In the genomic region with DNA sequence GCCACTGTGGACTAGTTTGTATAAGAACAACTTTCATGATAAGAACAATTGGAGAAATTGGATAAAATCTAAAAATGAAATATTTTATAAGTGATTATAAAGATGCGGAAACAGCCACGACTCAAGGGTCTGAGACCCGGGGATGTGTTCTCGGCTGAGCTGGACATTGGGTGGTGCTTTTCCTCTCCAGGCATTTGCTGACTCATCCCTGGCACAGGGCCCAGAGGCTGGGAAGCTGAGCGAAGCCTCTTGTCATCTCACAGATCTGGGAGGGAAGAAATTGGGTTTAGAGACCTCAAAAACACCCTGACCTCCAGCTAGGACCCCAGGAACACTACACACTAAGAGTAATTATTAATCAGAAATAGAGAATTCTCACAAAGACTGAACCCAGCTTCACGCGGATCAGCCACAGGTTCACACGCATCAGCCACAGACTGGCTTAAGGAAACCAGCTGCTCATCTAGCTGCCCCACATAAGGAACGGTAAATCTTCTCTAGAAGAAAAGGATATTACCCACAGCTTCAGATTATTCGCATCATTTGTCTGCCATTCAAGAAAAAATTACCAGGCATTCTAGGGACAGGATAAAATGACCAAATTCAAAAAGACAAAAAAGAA, we compare ENCODE assay signal across 9 cellular contexts. TPM values are rescaled to one million over a fixed set of nuclear protein-coding genes. Genes with fewer than 3 reads are reported as not detected.
DNase-seq lines count a peak whose midpoint lies in the region; ATAC-seq and TF ChIP-seq lines count a peak whose summit lies in the region.
"Had no signal": no experiment of that assay in that cellular context is flagged by ENCODE, and none has a peak within 500 bp of the region (broad histone marks: within the 10 kb centered on the region; RNA-seq: fewer than 3 reads in every experiment).

No MANE protein-coding gene starts in this region.

- intact Hi-C loops in Right ventricle myocardium superior (cut with DNase I): no loop called here
- intact Hi-C loops in stomach (cut with DNase I; ENCODE audit: low total_unique reads): no loop called here
- intact Hi-C loops in CD14-positive monocyte (cut with micrococcal nuclease): no loop called here

- TF ChIP-seq POLR2A in stomach (IDR thresholded peaks at IDR 0.05): no peak

- H3K9me3 Mint-ChIP-seq in CD14-positive monocyte: peaks cover 0 to 19% (median 9%) of the 10 kb centered on the region in 7 donors

- H3K9me3 ChIP-seq in HEK293 (ENCODE audit: control insufficient read depth, insufficient read depth, low read depth, low read length) (no peaks in the 10 kb centered on the region), stomach (peaks cover 0 to 14% (median 12%) of the 10 kb centered on the region in 4 donors), T-helper 17 cell (ENCODE audit: control insufficient read depth, low read length, poor library complexity, severe bottlenecking) (peaks cover 4% of the 10 kb centered on the region)

- H3K27ac Mint-ChIP-seq in CD14-positive monocyte (no peak overlapping the region), T-helper 17 cell (no peak overlapping the region)

- DNase-seq in Right ventricle myocardium superior (peak; percentile 90), stomach (peak; percentile 40), CD14-positive monocyte (ENCODE audit: low spot score) (no peak), occipital lobe (lab: John Stamatoyannopoulos, UW) (no peak), T-helper 17 cell (no peak), activated T-cell treated with anti-CD3 and anti-CD28 coated beads for 4 hours (no peak)
- DNase-seq: activated naive CD4-positive, alpha-beta T cell had no signal

- H3K4me3 ChIP-seq in HEK293 (ENCODE audit: low read depth, low read length): no peak overlapping the region
- no peak overlapping the region for H3K4me3 ChIP-seq in stomach

- H3K4me1 Mint-ChIP-seq in CD14-positive monocyte (peaks cover 7% of the 10 kb centered on the region), T-helper 17 cell (peaks cover 2% of the 10 kb centered on the region)

- TF ChIP-seq CTCF in HEK293 (tag by site-specific recombination; IDR thresholded peaks at IDR 0.05): no peak
- TF ChIP-seq CTCF in stomach (IDR thresholded peaks at IDR 0.05): no peak
- TF ChIP-seq CTCF in CD14-positive monocyte (IDR thresholded peaks at IDR 0.05): no peak

- ATAC-seq in SK-N-SH treated with all-trans-retinoic acid at 6 μM for 48 hours: 0 out of 3 replicates have a peak, but pooled peaks have one; percentile 31
- ATAC-seq in Right ventricle myocardium superior (ENCODE audit: poor library complexity): peak; percentile 39
- ATAC-seq in T-helper 17 cell: no peak

- CTCF ChIA-PET in HEK293 (lab: Yijun Ruan, JAX): interaction anchor here (1.2 kb wide), 1 partner anchor 265 kb away, joined by 3 read pairs; no protein-coding TSS in a partner anchor

- H3K27me3 Mint-ChIP-seq in CD14-positive monocyte (ENCODE audit: low read depth in 3 of 3) (peaks cover 13 to 40% (median 32%) of the 10 kb centered on the region in 3 donors), T-helper 17 cell (peaks cover 36% of the 10 kb centered on the region)

- H3K4me1 ChIP-seq in HEK293 (ENCODE audit: control insufficient read depth, insufficient read depth, low read length) (no peaks in the 10 kb centered on the region), stomach (no peaks in the 10 kb centered on the region)

- POLR2A ChIA-PET in HEK293 (lab: Yijun Ruan, JAX): no interaction called here

- H3K36me3 Mint-ChIP-seq in CD14-positive monocyte (no peaks in the 10 kb centered on the region), T-helper 17 cell (ENCODE audit: low read depth) (peaks cover 6% of the 10 kb centered on the region)

- no peak for TF ChIP-seq EP300 in stomach (IDR thresholded peaks at IDR 0.05)

- no peak overlapping the region for H3K4me3 Mint-ChIP-seq in CD14-positive monocyte
- no peak overlapping the region for H3K4me3 Mint-ChIP-seq in T-helper 17 cell

- peaks cover 0 to 39% (median 23%) of the 10 kb centered on the region in 3 donors for H3K27me3 ChIP-seq in stomach

- no peaks in the 10 kb centered on the region for H3K36me3 ChIP-seq in HEK293 (ENCODE audit: control insufficient read depth in 2 of 2, insufficient read depth in 1 of 2, low read length in 2 of 2)
- H3K36me3 ChIP-seq in stomach: no peaks in the 10 kb centered on the region

- H3K27ac ChIP-seq in HEK293 (ENCODE audit: extremely low read depth, low read depth, low read length) (no peak overlapping the region), stomach (no peak overlapping the region)

- 66 to 81% (median 77%) methylated on average over 10 of the region's 10 CpGs for WGBS in stomach, 5 donors

TF ChIP-seq in HEK293, 187 proteins besides CTCF, POLR2A, EP300 and RAD21 (continues in another document):
- TF ChIP-seq EGR2 (tag by site-specific recombination; IDR thresholded peaks at IDR 0.05; ENCODE audit: low read depth) (no peak), ZFP37 (tag by site-specific recombination; IDR thresholded peaks at IDR 0.05) (0 out of 2 replicates have a peak, but pooled peaks have one; percentile 35), ZNF138 (tag by site-specific recombination; IDR thresholded peaks at IDR 0.05; ENCODE audit: borderline replicate concordance) (no peak), ZNF335 (tag by site-specific recombination; conservative IDR thresholded peaks at IDR 0.05) (no peak), ZNF354C (tag by site-specific recombination; IDR thresholded peaks at IDR 0.05; ENCODE audit: borderline replicate concordance, low read depth) (no peak), ZNF350 (tag by site-specific recombination; IDR thresholded peaks at IDR 0.05) (no peak), SP2 (tag by site-specific recombination; IDR thresholded peaks at IDR 0.05) (no peak), KLF10 (tag by site-specific recombination; IDR thresholded peaks at IDR 0.05) (no peak), FEZF1 (tag by site-specific recombination; IDR thresholded peaks at IDR 0.05) (0 out of 2 replicates have a peak, but pooled peaks have one; percentile 26), HOXC10 (CRISPR knock-in tag; IDR thresholded peaks at IDR 0.05) (no peak), ZBTB17 (tag by site-specific recombination; IDR thresholded peaks at IDR 0.05) (0 out of 2 replicates have a peak, but pooled peaks have one; percentile 21)

TF ChIP-seq in SK-N-SH treated with all-trans-retinoic acid at 6 μM for 48 hours, 23 proteins besides CTCF, POLR2A, EP300 and RAD21 (continues in another document):
- no peak for TF ChIP-seq ZC3H10 (CRISPR knock-in tag; IDR thresholded peaks at IDR 0.05)
- TF ChIP-seq SNAI2 (CRISPR knock-in tag; IDR thresholded peaks at IDR 0.05): no peak
- TF ChIP-seq GLIS3 (CRISPR knock-in tag; IDR thresholded peaks at IDR 0.05): no peak
- no peak for TF ChIP-seq ZNF8 (CRISPR knock-in tag; IDR thresholded peaks at IDR 0.05)
- no peak for TF ChIP-seq CSDC2 (CRISPR knock-in tag; IDR thresholded peaks at IDR 0.05)
- no peak for TF ChIP-seq ESRRG (CRISPR knock-in tag; IDR thresholded peaks at IDR 0.05)
- TF ChIP-seq, protein P1, sequence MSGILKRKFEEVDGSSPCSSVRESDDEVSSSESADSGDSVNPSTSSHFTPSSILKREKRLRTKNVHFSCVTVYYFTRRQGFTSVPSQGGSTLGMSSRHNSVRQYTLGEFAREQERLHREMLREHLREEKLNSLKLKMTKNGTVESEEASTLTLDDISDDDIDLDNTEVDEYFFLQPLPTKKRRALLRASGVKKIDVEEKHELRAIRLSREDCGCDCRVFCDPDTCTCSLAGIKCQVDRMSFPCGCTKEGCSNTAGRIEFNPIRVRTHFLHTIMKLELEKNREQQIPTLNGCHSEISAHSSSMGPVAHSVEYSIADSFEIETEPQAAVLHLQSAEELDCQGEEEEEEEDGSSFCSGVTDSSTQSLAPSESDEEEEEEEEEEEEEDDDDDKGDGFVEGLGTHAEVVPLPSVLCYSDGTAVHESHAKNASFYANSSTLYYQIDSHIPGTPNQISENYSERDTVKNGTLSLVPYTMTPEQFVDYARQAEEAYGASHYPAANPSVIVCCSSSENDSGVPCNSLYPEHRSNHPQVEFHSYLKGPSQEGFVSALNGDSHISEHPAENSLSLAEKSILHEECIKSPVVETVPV (CRISPR knock-in tag; IDR thresholded peaks at IDR 0.05): no peak
- TF ChIP-seq TCF4 (CRISPR knock-in tag; IDR thresholded peaks at IDR 0.05; ENCODE audit: borderline replicate concordance): no peak
- TF ChIP-seq, protein P2, sequence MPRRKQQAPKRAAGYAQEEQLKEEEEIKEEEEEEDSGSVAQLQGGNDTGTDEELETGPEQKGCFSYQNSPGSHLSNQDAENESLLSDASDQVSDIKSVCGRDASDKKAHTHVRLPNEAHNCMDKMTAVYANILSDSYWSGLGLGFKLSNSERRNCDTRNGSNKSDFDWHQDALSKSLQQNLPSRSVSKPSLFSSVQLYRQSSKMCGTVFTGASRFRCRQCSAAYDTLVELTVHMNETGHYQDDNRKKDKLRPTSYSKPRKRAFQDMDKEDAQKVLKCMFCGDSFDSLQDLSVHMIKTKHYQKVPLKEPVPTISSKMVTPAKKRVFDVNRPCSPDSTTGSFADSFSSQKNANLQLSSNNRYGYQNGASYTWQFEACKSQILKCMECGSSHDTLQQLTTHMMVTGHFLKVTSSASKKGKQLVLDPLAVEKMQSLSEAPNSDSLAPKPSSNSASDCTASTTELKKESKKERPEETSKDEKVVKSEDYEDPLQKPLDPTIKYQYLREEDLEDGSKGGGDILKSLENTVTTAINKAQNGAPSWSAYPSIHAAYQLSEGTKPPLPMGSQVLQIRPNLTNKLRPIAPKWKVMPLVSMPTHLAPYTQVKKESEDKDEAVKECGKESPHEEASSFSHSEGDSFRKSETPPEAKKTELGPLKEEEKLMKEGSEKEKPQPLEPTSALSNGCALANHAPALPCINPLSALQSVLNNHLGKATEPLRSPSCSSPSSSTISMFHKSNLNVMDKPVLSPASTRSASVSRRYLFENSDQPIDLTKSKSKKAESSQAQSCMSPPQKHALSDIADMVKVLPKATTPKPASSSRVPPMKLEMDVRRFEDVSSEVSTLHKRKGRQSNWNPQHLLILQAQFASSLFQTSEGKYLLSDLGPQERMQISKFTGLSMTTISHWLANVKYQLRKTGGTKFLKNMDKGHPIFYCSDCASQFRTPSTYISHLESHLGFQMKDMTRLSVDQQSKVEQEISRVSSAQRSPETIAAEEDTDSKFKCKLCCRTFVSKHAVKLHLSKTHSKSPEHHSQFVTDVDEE (CRISPR knock-in tag; IDR thresholded peaks at IDR 0.05): no peak
- TF ChIP-seq BACH2 (CRISPR knock-in tag; IDR thresholded peaks at IDR 0.05; ENCODE audit: borderline replicate concordance): no peak
- no peak for TF ChIP-seq ARNTL (CRISPR knock-in tag; IDR thresholded peaks at IDR 0.05; ENCODE audit: borderline replicate concordance, low read depth)
- no peak for TF ChIP-seq ZFP30 (CRISPR knock-in tag; IDR thresholded peaks at IDR 0.05)
- no peak for TF ChIP-seq PPARA (CRISPR knock-in tag; IDR thresholded peaks at IDR 0.05; ENCODE audit: borderline replicate concordance)
- no peak for TF ChIP-seq ISL1 (CRISPR knock-in tag; IDR thresholded peaks at IDR 0.05)

RNA-seq across cellular contexts. Expression of gene OR2V1, which starts 2.8 kb away (rescaled TPM):
- total RNA-seq in Right ventricle myocardium superior: not detected
- total RNA-seq in stomach: not detected
- polyA plus RNA-seq in stomach: not detected
- not detected for polyA plus RNA-seq in CD14-positive monocyte
- total RNA-seq in occipital lobe: not detected
- total RNA-seq in T-helper 17 cell: not detected

RNA-seq across cellular contexts. Expression of gene OR2V2, which starts 13.7 kb away (rescaled TPM):
- total RNA-seq in Right ventricle myocardium superior (not detected), stomach (not detected), occipital lobe (not detected), T-helper 17 cell (not detected)
- polyA plus RNA-seq in stomach (not detected), CD14-positive monocyte (not detected)

Comparison
In these comparisons a context has a peak if more than half of its experiments do, and no peak if none do; other contexts are left out.
1. DNase-seq: peak in Right ventricle myocardium superior (single experiment) and stomach (single experiment); none in CD14-positive monocyte (single experiment), occipital lobe (single experiment), T-helper 17 cell (0 of 3) and activated T-cell treated with anti-CD3 and anti-CD28 coated beads for 4 hours (single experiment).